9 cellular contexts compared by ENCODE assay signal in genomic region chr4:2059726-2060577, GRCh38. TPM values are rescaled to one million over a fixed set of nuclear protein-coding genes. Genes with fewer than 3 reads are reported as not detected.
DNase-seq lines count a peak whose midpoint lies in the region; ATAC-seq and TF ChIP-seq lines count a peak whose summit lies in the region.
"Had no signal": no experiment of that assay in that cellular context is flagged by ENCODE, and none has a peak within 500 bp of the region (broad histone marks: within the 10 kb centered on the region; RNA-seq: fewer than 3 reads in every experiment).

No MANE protein-coding gene starts in this region.

- POLR2A ChIA-PET in SK-N-SH (lab: Yijun Ruan, JAX): interaction anchor here (0.6 to 1.2 kb wide), 3 partner anchors 14 to 108 kb away, joined by 3 read pairs; no protein-coding TSS in a partner anchor

- CTCF ChIA-PET in SK-N-SH (lab: Yijun Ruan, JAX): interaction anchor here (2.0 kb wide), 1 partner anchor 160 kb away, joined by 5 read pairs; no protein-coding TSS in a partner anchor

- H4K20me1 ChIP-seq in SK-N-SH (ENCODE audit: insufficient read depth): no peaks in the 10 kb centered on the region

- no peaks in the 10 kb centered on the region for H3K36me3 Mint-ChIP-seq in glutamatergic neuron (ENCODE audit: unreplicated experiment)
- no peaks in the 10 kb centered on the region for H3K36me3 Mint-ChIP-seq in osteocyte (ENCODE audit: unreplicated experiment)
- H3K36me3 Mint-ChIP-seq: natural killer cell had no signal

- TF ChIP-seq EP300 in SK-N-SH (IDR thresholded peaks at IDR 0.05; ENCODE audit: borderline replicate concordance in 1 of 2, low read depth in 1 of 2, low read length in 1 of 2): no peak

- H3K4me3 Mint-ChIP-seq in glutamatergic neuron (ENCODE audit: unreplicated experiment): no peak overlapping the region
- no peak overlapping the region for H3K4me3 Mint-ChIP-seq in osteocyte (ENCODE audit: unreplicated experiment)

- H3K4me3 ChIP-seq in SK-N-SH (ENCODE audit: low read depth in 2 of 2, low read length in 1 of 2): peak overlapping the region in 1 of 2 experiments; percentile 52; a peak in 2 of 4 replicates

- H3K4me2 ChIP-seq in SK-N-SH: no peak overlapping the region

- no peaks in the 10 kb centered on the region for H3K4me1 Mint-ChIP-seq in glutamatergic neuron (ENCODE audit: low read depth, unreplicated experiment)
- no peaks in the 10 kb centered on the region for H3K4me1 Mint-ChIP-seq in osteocyte (ENCODE audit: unreplicated experiment)
- H3K4me1 Mint-ChIP-seq: natural killer cell had no signal

- no peak for ATAC-seq in SK-N-SH treated with all-trans-retinoic acid at 6 μM for 48 hours
- ATAC-seq in stimulated activated naive CD8-positive, alpha-beta T cell treated with anti-CD3 and anti-CD28 coated beads, Interleukin-15, Interleukin-2, amounts not matched to agents 100 U/mL and 50 U/mL, for 24 hours: peak; percentile 15

- H3F3A ChIP-seq in SK-N-SH (replicated peaks; ENCODE audit: insufficient read depth): no peaks in the 10 kb centered on the region

- DNase-seq in SK-N-SH (peak; percentile 82), NCI-H69 (lab: John Stamatoyannopoulos, UW) (peak; percentile 60), glutamatergic neuron (peak; percentile 61), HuH-7 (ENCODE audit: low spot score) (no peak), osteocyte (ENCODE audit: extremely low spot score, unreplicated experiment) (no peak), AML-193 (lab: John Stamatoyannopoulos, UW) (no peak)
- peak; percentile 30 for DNase-seq in stimulated activated naive CD8-positive, alpha-beta T cell treated with anti-CD3 and anti-CD28 coated beads, Interleukin-15, Interleukin-2, amounts not matched to agents 100 U/mL and 50 U/mL, for 24 hours
- DNase-seq: natural killer cell had no signal

- H3K27me3 Mint-ChIP-seq in glutamatergic neuron (ENCODE audit: unreplicated experiment) (peaks cover 12% of the 10 kb centered on the region), osteocyte (ENCODE audit: unreplicated experiment) (peaks cover 27% of the 10 kb centered on the region)

- H3K9ac ChIP-seq in SK-N-SH: no peak overlapping the region

- 11% methylated on average over 38 of the region's 101 CpGs for WGBS in SK-N-SH (ENCODE audit: low lambda C conversion rate)

- no peak overlapping the region for H2AFZ ChIP-seq in SK-N-SH (ENCODE audit: low read depth)

- no peaks in the 10 kb centered on the region for H3K9me3 ChIP-seq in SK-N-SH

- no peaks in the 10 kb centered on the region for H3K9me2 ChIP-seq in SK-N-SH

- TF ChIP-seq CTCF in SK-N-SH (IDR thresholded peaks at IDR 0.05) (no peak), glutamatergic neuron (IDR thresholded peaks at IDR 0.05; ENCODE audit: partially characterized antibody, unreplicated experiment) (no peak), osteocyte (IDR thresholded peaks at IDR 0.05) (no peak)

- no peak overlapping the region; a peak in 1 of 4 replicates for H3K27ac ChIP-seq in SK-N-SH (ENCODE audit: low read depth in 2 of 2, low read length in 1 of 2)

- peaks cover 0 to 22% of the 10 kb centered on the region in 2 experiments; a peak in 1 of 4 replicates for H3K4me1 ChIP-seq in SK-N-SH (ENCODE audit: control insufficient read depth in 1 of 2, insufficient read depth in 2 of 2, low read depth in 1 of 2, low read length in 1 of 2)

- no peaks in the 10 kb centered on the region for H3K79me2 ChIP-seq in SK-N-SH (ENCODE audit: insufficient read depth)

- H3K9me3 Mint-ChIP-seq in glutamatergic neuron (ENCODE audit: unreplicated experiment) (peaks cover 4% of the 10 kb centered on the region), osteocyte (ENCODE audit: unreplicated experiment) (no peaks in the 10 kb centered on the region)
- H3K9me3 Mint-ChIP-seq: natural killer cell had no signal

- no peak overlapping the region for H3K27ac Mint-ChIP-seq in glutamatergic neuron (ENCODE audit: unreplicated experiment)
- H3K27ac Mint-ChIP-seq in osteocyte (ENCODE audit: unreplicated experiment): no peak overlapping the region
- H3K27ac Mint-ChIP-seq: natural killer cell had no signal

- H3K36me3 ChIP-seq in SK-N-SH (replicated peaks in 1 of 2; ENCODE audit: control insufficient read depth in 1 of 2, insufficient read depth in 2 of 2, low read length in 1 of 2): no peaks in the 10 kb centered on the region

- TF ChIP-seq RAD21 in SK-N-SH (IDR thresholded peaks at IDR 0.05; ENCODE audit: low read length): no peak

- peaks cover 17% of the 10 kb centered on the region for H3K27me3 ChIP-seq in SK-N-SH (ENCODE audit: insufficient read depth)

TF ChIP-seq in SK-N-SH, 30 proteins besides CTCF, POLR2A, EP300 and RAD21:
- no peak for TF ChIP-seq FOXM1 (IDR thresholded peaks at IDR 0.05; ENCODE audit: low read depth)
- TF ChIP-seq, protein P1, sequence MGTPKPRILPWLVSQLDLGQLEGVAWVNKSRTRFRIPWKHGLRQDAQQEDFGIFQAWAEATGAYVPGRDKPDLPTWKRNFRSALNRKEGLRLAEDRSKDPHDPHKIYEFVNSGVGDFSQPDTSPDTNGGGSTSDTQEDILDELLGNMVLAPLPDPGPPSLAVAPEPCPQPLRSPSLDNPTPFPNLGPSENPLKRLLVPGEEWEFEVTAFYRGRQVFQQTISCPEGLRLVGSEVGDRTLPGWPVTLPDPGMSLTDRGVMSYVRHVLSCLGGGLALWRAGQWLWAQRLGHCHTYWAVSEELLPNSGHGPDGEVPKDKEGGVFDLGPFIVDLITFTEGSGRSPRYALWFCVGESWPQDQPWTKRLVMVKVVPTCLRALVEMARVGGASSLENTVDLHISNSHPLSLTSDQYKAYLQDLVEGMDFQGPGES (IDR thresholded peaks at IDR 0.05; ENCODE audit: low read depth, low read length): no peak

TF ChIP-seq in SK-N-SH treated with all-trans-retinoic acid at 6 μM for 48 hours, 23 proteins besides CTCF, POLR2A, EP300 and RAD21:
- TF ChIP-seq ESRRG (CRISPR knock-in tag; IDR thresholded peaks at IDR 0.05): no peak
- no peak for TF ChIP-seq TOX (CRISPR knock-in tag; IDR thresholded peaks at IDR 0.05; ENCODE audit: borderline replicate concordance)
- TF ChIP-seq, protein P2, sequence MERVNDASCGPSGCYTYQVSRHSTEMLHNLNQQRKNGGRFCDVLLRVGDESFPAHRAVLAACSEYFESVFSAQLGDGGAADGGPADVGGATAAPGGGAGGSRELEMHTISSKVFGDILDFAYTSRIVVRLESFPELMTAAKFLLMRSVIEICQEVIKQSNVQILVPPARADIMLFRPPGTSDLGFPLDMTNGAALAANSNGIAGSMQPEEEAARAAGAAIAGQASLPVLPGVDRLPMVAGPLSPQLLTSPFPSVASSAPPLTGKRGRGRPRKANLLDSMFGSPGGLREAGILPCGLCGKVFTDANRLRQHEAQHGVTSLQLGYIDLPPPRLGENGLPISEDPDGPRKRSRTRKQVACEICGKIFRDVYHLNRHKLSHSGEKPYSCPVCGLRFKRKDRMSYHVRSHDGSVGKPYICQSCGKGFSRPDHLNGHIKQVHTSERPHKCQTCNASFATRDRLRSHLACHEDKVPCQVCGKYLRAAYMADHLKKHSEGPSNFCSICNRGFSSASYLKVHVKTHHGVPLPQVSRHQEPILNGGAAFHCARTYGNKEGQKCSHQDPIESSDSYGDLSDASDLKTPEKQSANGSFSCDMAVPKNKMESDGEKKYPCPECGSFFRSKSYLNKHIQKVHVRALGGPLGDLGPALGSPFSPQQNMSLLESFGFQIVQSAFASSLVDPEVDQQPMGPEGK (CRISPR knock-in tag; IDR thresholded peaks at IDR 0.05; ENCODE audit: borderline replicate concordance): no peak
- TF ChIP-seq ZC3H10 (CRISPR knock-in tag; IDR thresholded peaks at IDR 0.05): no peak
- TF ChIP-seq RARB (CRISPR knock-in tag; IDR thresholded peaks at IDR 0.05): no peak

RNA-seq across cellular contexts. Expression of gene NAT8L, which starts 0.8 kb away (rescaled TPM):
- polyA plus RNA-seq in SK-N-SH (2012; rRNA removed): 0.43 and 0.86 TPM in 2 replicates
- 0.41 and 0.88 TPM in 2 replicates for polyA plus RNA-seq in SK-N-SH (2012; cell fraction: cytosol; rRNA removed)
- polyA plus RNA-seq in SK-N-SH (2012; cell fraction: nucleus; rRNA removed): 1.7 and 2.8 TPM in 2 replicates
- total RNA-seq in glutamatergic neuron (ENCODE audit: unreplicated experiment) (8.3 TPM), osteocyte (0.64 and 0.84 TPM in 2 replicates)
- total RNA-seq: natural killer cell had no signal

RNA-seq across cellular contexts. Expression of gene NELFA, which starts 51.2 kb away (rescaled TPM):
- 17.3 and 26.8 TPM in 2 replicates for polyA plus RNA-seq in SK-N-SH (2012; rRNA removed)
- polyA plus RNA-seq in SK-N-SH (2012; cell fraction: cytosol; rRNA removed): 12.3 and 17.5 TPM in 2 replicates
- polyA plus RNA-seq in SK-N-SH (2012; cell fraction: nucleus; rRNA removed): 46.8 and 63.7 TPM in 2 replicates
- total RNA-seq in glutamatergic neuron (ENCODE audit: unreplicated experiment) (39.6 TPM), osteocyte (32.5 and 37.8 TPM in 2 replicates)

Comparison
In these comparisons a context has a peak if more than half of its experiments do, and no peak if none do; other contexts are left out.
1. DNase-seq: peak in SK-N-SH (single experiment), NCI-H69 (single experiment), glutamatergic neuron (single experiment) and stimulated activated naive CD8-positive, alpha-beta T cell treated with anti-CD3 and anti-CD28 coated beads, Interleukin-15, Interleukin-2, amounts not matched to agents 100 U/mL and 50 U/mL, for 24 hours (single experiment); none in HuH-7 (single experiment), osteocyte (single experiment) and AML-193 (0 of 2).